8 cellular contexts compared by ENCODE assay signal in genomic region chr12:67651380-67651695, GRCh38. TPM values are rescaled to one million over a fixed set of nuclear protein-coding genes. Genes with fewer than 3 reads are reported as not detected.
DNase-seq lines count a peak whose midpoint lies in the region; ATAC-seq and TF ChIP-seq lines count a peak whose summit lies in the region.

No MANE protein-coding gene starts in this region.

- H3F3A ChIP-seq in GM23248 (ENCODE audit: insufficient read depth), result peaks cover 20% of the 10 kb centered on the region; the same call in 1 of the 2 replicates

- H3K4me1 Mint-ChIP-seq in central memory CD8-positive, alpha-beta T cell, result peaks cover 73% of the 10 kb centered on the region

- H3K36me3 Mint-ChIP-seq in central memory CD8-positive, alpha-beta T cell (ENCODE audit: insufficient read depth), result peaks cover 56% of the 10 kb centered on the region

- peak overlapping the region; percentile 98 for H3K27ac Mint-ChIP-seq in central memory CD8-positive, alpha-beta T cell (ENCODE audit: low read depth)

- no peak overlapping the region for H2AFZ ChIP-seq in GM23248

- peak in 4 of 6 experiments; percentile 10 to 55 (median 48) for TF ChIP-seq CTCF in Peyer's patch (IDR thresholded peaks at IDR 0.05)

- H3K9me3 Mint-ChIP-seq in central memory CD8-positive, alpha-beta T cell, result no peaks in the 10 kb centered on the region

- H3K9me2 ChIP-seq in GM23248 (ENCODE audit: insufficient read depth), result no peaks in the 10 kb centered on the region

- DNase-seq in EL, result peak; percentile 53
- peak; percentile 72 for DNase-seq in GM23248
- peak in 1 of 3 donors; percentile 69 for DNase-seq in Peyer's patch
- peak in 1 of 2 donors; percentile 18 for DNase-seq in central memory CD8-positive, alpha-beta T cell (ENCODE audit: low spot score in 2 of 2)
- peak; percentile 57 for DNase-seq in midbrain (lab: John Stamatoyannopoulos, UW)
- no peak for DNase-seq in NCI-H187 (lab: John Stamatoyannopoulos, UW)
- no peak for DNase-seq in NCI-H2029 (lab: John Stamatoyannopoulos, UW)

- peaks cover 32% of the 10 kb centered on the region for H3K4me1 ChIP-seq in GM23248 (ENCODE audit: insufficient read depth)
- peaks cover 0 to 21% (median 0%) of the 10 kb centered on the region in 4 donors for H3K4me1 ChIP-seq in Peyer's patch

- peak; percentile 39 for ATAC-seq in central memory CD8-positive, alpha-beta T cell (replicated peaks; ENCODE audit: extremely low read depth, poor library complexity, severe bottlenecking)
- ATAC-seq in HG03045 (IDR thresholded peaks at IDR 0.05; ENCODE audit: unreplicated experiment), result no peak

- H3K27me3 ChIP-seq in GM23248 (replicated peaks; ENCODE audit: insufficient read depth) (no peaks in the 10 kb centered on the region), Peyer's patch (no peaks in the 10 kb centered on the region)

- H3K9me3 ChIP-seq in GM23248 (ENCODE audit: low read depth) (no peaks in the 10 kb centered on the region), Peyer's patch (no peaks in the 10 kb centered on the region)

- no peaks in the 10 kb centered on the region for H3K27me3 Mint-ChIP-seq in central memory CD8-positive, alpha-beta T cell

- H3K79me2 ChIP-seq in GM23248 (ENCODE audit: insufficient read depth), result peaks cover 77% of the 10 kb centered on the region

- peak overlapping the region; percentile 96 for H3K4me3 Mint-ChIP-seq in central memory CD8-positive, alpha-beta T cell

- peaks cover 23% of the 10 kb centered on the region; the same call in 1 of the 2 replicates for H4K20me1 ChIP-seq in GM23248 (ENCODE audit: insufficient read depth)

- H3K4me2 ChIP-seq in GM23248 (ENCODE audit: unreplicated experiment), result peak overlapping the region; percentile 97

- in situ Hi-C loops in GM23248 (cut with MboI), result loop anchor here (10.0 kb wide), 1 partner anchor 283 kb away; no protein-coding TSS in a partner anchor

- whole genome bisulfite sequencing in GM23248 (ENCODE audit: low coverage in 1 of 2, low lambda C conversion rate in 2 of 2, missing lambda C conversion rate in 2 of 2), 2 experiments, result 24 to 27% methylated on average over 5 of the region's 5 CpGs

- TF ChIP-seq POLR2A in Peyer's patch (IDR thresholded peaks at IDR 0.05), result no peak

- peak overlapping the region; percentile 81 for H3K27ac ChIP-seq in GM23248
- peak overlapping the region in 3 of 4 donors; percentile 97 to 99 (median 98) for H3K27ac ChIP-seq in Peyer's patch

- H3K9ac ChIP-seq in GM23248, result peak overlapping the region; percentile 96

- no peaks in the 10 kb centered on the region for H3K36me3 ChIP-seq in GM23248 (ENCODE audit: low read depth)
- H3K36me3 ChIP-seq in Peyer's patch, result no peaks in the 10 kb centered on the region

- H3K4me3 ChIP-seq in GM23248 (peak overlapping the region; percentile 88), Peyer's patch (peak overlapping the region in 3 of 4 donors; percentile 95 to 99 (median 98))

RNA-seq across cellular contexts. Expression of gene DYRK2, which starts 2.8 kb away (rescaled TPM):
- total RNA-seq in GM23248 (2014; rRNA removed; shearing (Covaris generic)), result 20.3 and 25.4 TPM in 2 replicates
- polyA plus RNA-seq in GM23248 (2016; fragmentation: Nextera tagmentation; extraction: Ambion mirVana), result 7.4 and 8.2 TPM in 2 replicates
- total RNA-seq in Peyer's patch, result 10 to 100 TPM; 68.5 to 89.1 (median 80.6) TPM

Comparison
In these comparisons a context has a peak if more than half of its experiments do, and no peak if none do; other contexts are left out.
1. DNase-seq: peak in EL (single experiment), GM23248 (single experiment) and midbrain (single experiment); none in NCI-H187 (0 of 2) and NCI-H2029 (single experiment).